8 cellular contexts compared by ENCODE assay signal in the genomic region with DNA sequence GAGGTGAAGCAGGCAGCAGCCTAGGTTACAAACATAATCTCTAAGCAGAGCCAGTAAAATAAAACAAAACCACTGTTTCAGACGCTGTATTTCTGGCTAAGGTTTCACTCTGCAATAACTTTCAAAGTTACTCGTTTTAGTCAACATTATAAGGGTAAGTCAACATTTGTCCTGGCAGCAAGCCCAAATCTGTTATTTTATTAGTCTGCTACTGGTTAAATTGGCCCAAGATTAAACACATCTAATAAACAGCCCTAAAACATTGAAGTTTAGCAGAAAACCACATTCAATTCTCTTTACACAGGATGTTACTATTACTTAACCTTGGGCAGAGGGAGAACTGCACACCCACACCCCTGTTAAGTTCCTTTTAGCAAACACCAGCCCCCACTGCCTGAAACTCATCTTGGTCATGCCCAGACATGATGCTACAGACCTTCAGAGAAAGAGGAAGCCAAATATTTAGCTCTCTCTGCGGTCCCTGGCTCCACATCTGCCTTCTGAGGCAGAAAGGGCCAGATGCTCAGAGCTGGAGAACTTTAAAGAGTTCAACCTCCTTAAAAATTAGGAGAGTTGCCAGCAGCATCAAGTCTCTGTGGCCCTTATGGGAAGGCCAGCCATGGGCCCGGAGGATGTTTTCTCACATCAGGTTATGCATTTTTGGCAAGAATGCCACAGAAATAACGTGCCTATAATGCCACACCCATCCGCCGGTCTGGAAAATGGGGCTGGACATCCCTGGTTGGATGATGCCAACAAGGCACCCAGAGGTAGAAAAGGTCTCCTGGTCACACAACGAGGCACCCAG. TPM values are rescaled to one million over a fixed set of nuclear protein-coding genes. Genes with fewer than 3 reads are reported as not detected.
A peak's percentile ranks its signal among the peaks of the same experiment; 100 is the strongest.
DNase-seq lines count a peak whose midpoint lies in the region; ATAC-seq and TF ChIP-seq lines count a peak whose summit lies in the region.

No MANE protein-coding gene starts in this region.

- H3K9me3 Mint-ChIP-seq in HFFc6 (no peaks in the 10 kb centered on the region), mesothelial cell of epicardium (no peaks in the 10 kb centered on the region)
- H3K9me3 Mint-ChIP-seq in stimulated activated naive CD8-positive, alpha-beta T cell treated with anti-CD3 and anti-CD28 coated beads, Interleukin-15, amount 100 ng/mL, for 72 hours, result no peaks in the 10 kb centered on the region

- H3K27ac ChIP-seq in coronary artery, result peak overlapping the region; percentile 22 to 46

- ATAC-seq in activated CD4-positive, CD25-positive, alpha-beta regulatory T cell treated with anti-CD3 and anti-CD28 coated beads, Interleukin-2, amount 50 U/mL, for 24 hours, result peak; percentile 86 to 88
- peak; percentile 92 for ATAC-seq in stimulated activated naive CD8-positive, alpha-beta T cell treated with anti-CD3 and anti-CD28 coated beads, Interleukin-15, amount 100 ng/mL, for 72 hours

- H3K4me1 Mint-ChIP-seq in HFFc6 (ENCODE audit: low read depth) (peaks cover 20% of the 10 kb centered on the region), mesothelial cell of epicardium (peaks cover 51% of the 10 kb centered on the region)
- H3K4me1 Mint-ChIP-seq in stimulated activated naive CD8-positive, alpha-beta T cell treated with anti-CD3 and anti-CD28 coated beads, Interleukin-15, amount 100 ng/mL, for 72 hours, result peaks cover 99% of the 10 kb centered on the region

- H3K4me3 Mint-ChIP-seq in HFFc6 (peak overlapping the region; percentile 49), mesothelial cell of epicardium (no peak overlapping the region)
- peak overlapping the region; percentile 84 to 85 for H3K4me3 Mint-ChIP-seq in stimulated activated naive CD8-positive, alpha-beta T cell treated with anti-CD3 and anti-CD28 coated beads, Interleukin-15, amount 100 ng/mL, for 72 hours

- TF ChIP-seq CTCF in GM12865 (IDR thresholded peaks at IDR 0.05; ENCODE audit: insufficient read depth, low read depth, low read length, missing control alignments), result no peak
- no peak for TF ChIP-seq CTCF in HFFc6 (IDR thresholded peaks at IDR 0.05)
- no peak for TF ChIP-seq CTCF in coronary artery (IDR thresholded peaks at IDR 0.05)
- no peak for TF ChIP-seq CTCF in mesothelial cell of epicardium (IDR thresholded peaks at IDR 0.05; ENCODE audit: unreplicated experiment)

- peak overlapping the region; percentile 41 for H3K4me3 ChIP-seq in GM12865 (ENCODE audit: low read depth, low read length)
- H3K4me3 ChIP-seq in coronary artery, result peak overlapping the region; percentile 17

- in situ Hi-C loops in ACHN (cut with HindIII; ENCODE audit: low pct_ligation_motif_present, low pct_unique_long_range_greater_than_20kb, low sequenced_read_pairs), result no loop called here

- H3K36me3 Mint-ChIP-seq in HFFc6 (ENCODE audit: low read depth) (no peaks in the 10 kb centered on the region; the same call in 1 of the 2 replicates), mesothelial cell of epicardium (no peaks in the 10 kb centered on the region)

- H3K27ac Mint-ChIP-seq in HFFc6 (peak overlapping the region; percentile 86), mesothelial cell of epicardium (peak overlapping the region; percentile 93)
- peak overlapping the region; percentile 98 to 99 for H3K27ac Mint-ChIP-seq in stimulated activated naive CD8-positive, alpha-beta T cell treated with anti-CD3 and anti-CD28 coated beads, Interleukin-15, amount 100 ng/mL, for 72 hours

- peaks cover 4% of the 10 kb centered on the region for H3K27me3 Mint-ChIP-seq in HFFc6 (ENCODE audit: insufficient read depth)
- no peaks in the 10 kb centered on the region for H3K27me3 Mint-ChIP-seq in mesothelial cell of epicardium (ENCODE audit: low read depth)
- H3K27me3 Mint-ChIP-seq in stimulated activated naive CD8-positive, alpha-beta T cell treated with anti-CD3 and anti-CD28 coated beads, Interleukin-15, amount 100 ng/mL, for 72 hours, result no peaks in the 10 kb centered on the region

- DNase-seq in GM12865 (ENCODE audit: low read depth) (peak; percentile 95), HFFc6 (peak; percentile 63), MV-4-11 (lab: John Stamatoyannopoulos, UW) (peak; percentile 99), coronary artery (ENCODE audit: low spot score) (no peak), mesothelial cell of epicardium (ENCODE audit: low spot score in 2 of 2, unreplicated experiment in 2 of 2) (no peak), ACHN (no peak)
- peak; percentile 73 to 88 for DNase-seq in stimulated activated naive CD8-positive, alpha-beta T cell treated with anti-CD3 and anti-CD28 coated beads, Interleukin-15, amount 100 ng/mL, for 72 hours

RNA-seq across cellular contexts. Expression of a gene that starts 17.9 kb away (rescaled TPM):
- total RNA-seq in HFFc6 (2021; fragmentation: NEBNext Ultra II Directional; extraction: Animal tissue kit (Norgen Biotek cat#: 25700)), result 1 to 10 TPM; 1.7 to 5.9 (median 2.4) TPM
- 28.7 to 31.7 TPM (median 29.0 TPM) in 3 replicates for total RNA-seq in mesothelial cell of epicardium

Comparison
In these comparisons a context has a peak if more than half of its experiments do, and no peak if none do; other contexts are left out.
1. DNase-seq: peak in GM12865 (single experiment), HFFc6 (single experiment), MV-4-11 (single experiment) and stimulated activated naive CD8-positive, alpha-beta T cell treated with anti-CD3 and anti-CD28 coated beads, Interleukin-15, amount 100 ng/mL, for 72 hours (2 of 2); none in coronary artery (single experiment), mesothelial cell of epicardium (0 of 2) and ACHN (single experiment).
2. Peak in every context shown above with its lines, with median percentiles within 50 percentile points of each other: H3K27ac Mint-ChIP-seq.